In genomic region chr13:54317722-54318121, GRCh38 we compare ENCODE assay signal across 27 cellular contexts.
"Had no signal": no experiment of that assay in that cellular context is flagged by ENCODE, and none has a peak within 500 bp of the region (broad histone marks: within the 10 kb centered on the region; RNA-seq: fewer than 3 reads in every experiment).

No MANE protein-coding gene starts in this region.

- H3K36me3 ChIP-seq: neutrophil, pancreas, right lobe of liver, sigmoid colon, suprapubic skin, tibial artery, transverse colon, upper lobe of left lung, uterus had no signal

- H3K9me3 Mint-ChIP-seq: stimulated activated memory B cell treated with anti-CD40 and anti-IgM and Interleukin-4, amounts not matched to agents 10 μg/mL and 1 μg/mL and 100 μg/mL, for 72 hours had no signal

- H3K4me3 ChIP-seq: pancreas, psoas muscle, right lobe of liver, sigmoid colon, suprapubic skin, testis, tibial artery, transverse colon, upper lobe of left lung, uterus had no signal

- H3K27me3 ChIP-seq: neutrophil, pancreas, right lobe of liver, sigmoid colon, suprapubic skin, testis, tibial artery, transverse colon, upper lobe of left lung, uterus had no signal

- H3K9me3 ChIP-seq: neutrophil, pancreas, psoas muscle, right lobe of liver, suprapubic skin, testis, tibial artery, transverse colon, uterus had no signal

- H3K36me3 Mint-ChIP-seq: naive thymus-derived CD8-positive, alpha-beta T cell; stimulated activated memory B cell treated with anti-CD40 and anti-IgM and Interleukin-4, amounts not matched to agents 10 μg/mL and 1 μg/mL and 100 μg/mL, for 72 hours had no signal

- H3K27me3 Mint-ChIP-seq: naive B cell; naive thymus-derived CD8-positive, alpha-beta T cell; natural killer cell treated with Interleukin-12 subunit alpha and Interleukin-12 subunit beta and Interleukin-15 and Interleukin-18, amount 100 ng/mL, for 72 hours; progenitor cell of endocrine pancreas; stimulated activated memory B cell treated with anti-CD40 and anti-IgM and Interleukin-4, amounts not matched to agents 10 μg/mL and 1 μg/mL and 100 μg/mL, for 72 hours; stimulated activated naive CD8-positive, alpha-beta T cell treated with anti-CD3 and anti-CD28 coated beads, Interleukin-15, Interleukin-2, amounts not matched to agents 100 ng/mL and 50 ng/mL, for 24 hours had no signal

- H3K4me1 ChIP-seq: pancreas, psoas muscle, right lobe of liver, sigmoid colon, suprapubic skin, testis, tibial artery, transverse colon, upper lobe of left lung, uterus had no signal

- H3K4me1 Mint-ChIP-seq: naive B cell; naive thymus-derived CD8-positive, alpha-beta T cell; stimulated activated memory B cell treated with anti-CD40 and anti-IgM and Interleukin-4, amounts not matched to agents 10 μg/mL and 1 μg/mL and 100 μg/mL, for 72 hours had no signal

- H3K4me3 Mint-ChIP-seq: naive B cell; naive thymus-derived CD8-positive, alpha-beta T cell; natural killer cell treated with Interleukin-12 subunit alpha and Interleukin-12 subunit beta and Interleukin-15 and Interleukin-18, amount 100 ng/mL, for 72 hours; nephron progenitor cell; neural crest cell; stimulated activated memory B cell treated with anti-CD40 and anti-IgM and Interleukin-4, amounts not matched to agents 10 μg/mL and 1 μg/mL and 100 μg/mL, for 72 hours; stimulated activated naive CD8-positive, alpha-beta T cell treated with anti-CD3 and anti-CD28 coated beads, Interleukin-15, Interleukin-2, amounts not matched to agents 100 ng/mL and 50 ng/mL, for 24 hours had no signal

- ATAC-seq: naive thymus-derived CD8-positive, alpha-beta T cell; natural killer cell treated with Interleukin-12 subunit alpha and Interleukin-12 subunit beta and Interleukin-15 and Interleukin-18, amount 100 ng/mL, for 72 hours; pancreas; psoas muscle; stimulated activated memory B cell treated with anti-CD40 and anti-IgM and Interleukin-4, amounts not matched to agents 10 μg/mL and 1 μg/mL and 100 μg/mL, for 72 hours had no signal

- H3K27ac Mint-ChIP-seq: naive B cell; naive thymus-derived CD8-positive, alpha-beta T cell; natural killer cell treated with Interleukin-12 subunit alpha and Interleukin-12 subunit beta and Interleukin-15 and Interleukin-18, amount 100 ng/mL, for 72 hours; nephron progenitor cell; progenitor cell of endocrine pancreas; stimulated activated memory B cell treated with anti-CD40 and anti-IgM and Interleukin-4, amounts not matched to agents 10 μg/mL and 1 μg/mL and 100 μg/mL, for 72 hours; stimulated activated naive CD8-positive, alpha-beta T cell treated with anti-CD3 and anti-CD28 coated beads, Interleukin-15, Interleukin-2, amounts not matched to agents 100 ng/mL and 50 ng/mL, for 24 hours had no signal

- H3K27ac ChIP-seq: neutrophil, pancreas, psoas muscle, right lobe of liver, sigmoid colon, suprapubic skin, testis, tibial artery, transverse colon, upper lobe of left lung, uterus had no signal

- DNase-seq: naive B cell; naive thymus-derived CD8-positive, alpha-beta T cell; nephron progenitor cell; nucleus accumbens; psoas muscle; right lobe of liver; sigmoid colon; small intestine; stimulated activated CD4-positive, alpha-beta T cell treated with anti-CD3 and anti-CD28 coated beads, Interleukin-15, amount 100 ng/mL, for 24 hours; stimulated activated CD4-positive, alpha-beta T cell treated with anti-CD3 and anti-CD28 coated beads, Interleukin-2, amount 100 ng/mL, for 24 hours; stimulated activated CD4-positive, alpha-beta T cell treated with anti-CD3 and anti-CD28 coated beads, Interleukin-2, amount 100 ng/mL, for 48 hours; stimulated activated CD4-positive, alpha-beta T cell treated with anti-CD3 and anti-CD28 coated beads, Interleukin-4, amount 100 ng/mL, for 24 hours; stimulated activated naive CD4-positive, alpha-beta T cell; substantia nigra; testis; tibial artery; transverse colon; uterus had no signal
